ENCODE assay signal across 8 cellular contexts in genomic region chr10:70403483-70404035, GRCh38. TPM values are rescaled to one million over a fixed set of nuclear protein-coding genes. Genes with fewer than 3 reads are reported as not detected.
DNase-seq lines count a peak whose midpoint lies in the region; ATAC-seq and TF ChIP-seq lines count a peak whose summit lies in the region.

No MANE protein-coding gene starts in this region.

- peaks cover 33% of the 10 kb centered on the region for H3K4me1 Mint-ChIP-seq in neural crest cell

- DNase-seq in brain microvascular endothelial cell: no peak
- DNase-seq in neural crest cell (ENCODE audit: low read depth, low spot score): no peak
- DNase-seq in iPS-NIHi11 (ENCODE audit: low spot score): no peak
- no peak for DNase-seq in SIG-M5 (lab: John Stamatoyannopoulos, UW)

- H3K27me3 ChIP-seq in brain microvascular endothelial cell (replicated peaks): no peaks in the 10 kb centered on the region

- TF ChIP-seq CTCF in brain microvascular endothelial cell (IDR thresholded peaks at IDR 0.05; ENCODE audit: low read depth, low read length, missing control alignments) (no peak), neural crest cell (conservative IDR thresholded peaks at IDR 0.05) (no peak)

- peak; percentile 8 for ATAC-seq in GM18502 (IDR thresholded peaks at IDR 0.05; ENCODE audit: poor library complexity, unreplicated experiment)
- peak; percentile 5 for ATAC-seq in HG03196 (IDR thresholded peaks at IDR 0.05; ENCODE audit: unreplicated experiment)
- ATAC-seq in HG03521 (IDR thresholded peaks at IDR 0.05; ENCODE audit: unreplicated experiment): no peak
- ATAC-seq in HG03439 (IDR thresholded peaks at IDR 0.05; ENCODE audit: unreplicated experiment): no peak

- no peaks in the 10 kb centered on the region for H3K36me3 ChIP-seq in brain microvascular endothelial cell (replicated peaks)

- peak overlapping the region; percentile 76 for H3K27ac Mint-ChIP-seq in neural crest cell (ENCODE audit: unreplicated experiment)

- peaks cover 15% of the 10 kb centered on the region for H3K36me3 Mint-ChIP-seq in neural crest cell (ENCODE audit: low read depth)

- in situ Hi-C loops in brain microvascular endothelial cell (cut with HindIII; ENCODE audit: low pct_ligation_motif_present, low sequenced_read_pairs): no loop called here

- H3K9me3 Mint-ChIP-seq in neural crest cell: no peaks in the 10 kb centered on the region

- no peaks in the 10 kb centered on the region for H3K27me3 Mint-ChIP-seq in neural crest cell (ENCODE audit: low read depth)

- peak overlapping the region; percentile 84 for H3K4me3 ChIP-seq in brain microvascular endothelial cell (ENCODE audit: low read depth, low read length)

- no peak overlapping the region for H3K27ac ChIP-seq in brain microvascular endothelial cell

- H3K4me3 Mint-ChIP-seq in neural crest cell: peak overlapping the region; percentile 95

RNA-seq across cellular contexts. Expression of gene EIF4EBP2, which starts 0.4 kb away (rescaled TPM):
- total RNA-seq in neural crest cell: 155 and 163 TPM in 2 replicates

RNA-seq across cellular contexts. Expression of gene LRRC20, which starts 21.1 kb away (rescaled TPM):
- 24.9 and 25.8 TPM in 2 replicates for total RNA-seq in neural crest cell

RNA-seq across cellular contexts. Expression of gene NODAL, which starts 37.9 kb away (rescaled TPM):
- total RNA-seq in neural crest cell: not detected in 2 replicates

Comparison
In these comparisons a context has a peak if more than half of its experiments do, and no peak if none do; other contexts are left out.
1. ATAC-seq: peak in GM18502 (single experiment) and HG03196 (single experiment); none in HG03521 (single experiment) and HG03439 (single experiment).